Comparison of ENCODE assay signal across 7 cellular contexts in the genomic region with DNA sequence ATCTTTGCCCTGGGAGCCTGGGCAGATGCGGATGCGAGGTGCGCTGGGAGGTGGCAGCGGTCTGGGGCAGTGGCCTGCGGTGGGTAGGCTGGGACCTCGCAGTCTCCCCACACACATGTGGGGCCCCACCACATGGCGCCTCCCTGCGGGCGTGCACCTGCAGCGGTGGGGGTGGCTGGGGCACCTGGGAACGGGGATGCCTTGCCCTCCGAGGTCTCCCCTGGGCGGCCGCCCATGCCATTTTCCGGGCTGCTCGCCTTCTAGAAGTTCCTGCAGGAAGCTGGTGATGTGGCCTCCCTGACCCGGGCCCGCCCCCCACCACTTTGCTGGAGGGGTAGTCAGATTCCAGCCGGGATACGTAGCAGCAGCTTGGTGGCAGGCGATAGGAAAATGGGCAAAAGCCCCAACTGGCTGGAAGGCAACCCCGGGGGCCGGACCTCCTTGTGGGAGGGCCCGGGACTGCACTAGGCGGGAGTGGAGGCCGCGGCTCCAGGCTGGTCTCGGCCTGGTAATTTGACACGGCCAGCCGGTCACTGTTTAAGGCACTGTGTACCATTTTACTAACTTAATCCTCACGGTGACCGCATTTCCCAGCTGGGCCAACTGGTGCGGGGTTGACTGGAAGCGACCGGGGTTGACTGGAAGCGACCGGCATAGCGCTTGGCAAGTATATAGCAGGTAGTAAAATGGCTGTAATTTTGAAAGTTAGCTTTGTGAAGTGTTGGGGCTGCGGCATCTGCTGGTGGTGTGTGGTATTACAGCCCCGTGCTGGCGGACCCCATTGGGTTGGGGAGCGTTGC. TPM values are rescaled to one million over a fixed set of nuclear protein-coding genes. Genes with fewer than 3 reads are reported as not detected.
DNase-seq lines count a peak whose midpoint lies in the region; ATAC-seq and TF ChIP-seq lines count a peak whose summit lies in the region.

No MANE protein-coding gene starts in this region.

- in situ Hi-C loops in G401 (cut with HindIII; ENCODE audit: low sequenced_read_pairs): no loop called here

- no peak for ATAC-seq in GM21390 (IDR thresholded peaks at IDR 0.05; ENCODE audit: unreplicated experiment)

- CTCF ChIA-PET in GM10248 (lab: Yijun Ruan, JAX): interaction anchor here (0.9 to 5.0 kb wide), 31 partner anchors 9 to 1086 kb away, joined by 3 to 56 read pairs (median 4); partner anchors contain the start of gene UBE2Z

- peak; percentile 62 for DNase-seq in GM10248 (ENCODE audit: extremely low spot score)
- peak; percentile 14 for DNase-seq in M059J (ENCODE audit: low read depth)
- DNase-seq in activated CD4-positive, alpha-beta T cell treated with anti-CD3 and anti-CD28 coated beads, Interleukin-2, amount 50 U/mL, for 1 hour: peak; percentile 18
- DNase-seq in fibroblast of the aortic adventitia (ENCODE audit: low read depth): peak; percentile 69
- peak; percentile 15 for DNase-seq in pulmonary artery endothelial cell (ENCODE audit: low read depth, low spot score)
- no peak for DNase-seq in G401 (ENCODE audit: low spot score)

- POLR2A ChIA-PET in GM10248 (lab: Yijun Ruan, JAX): interaction anchor here (0.6 kb wide), 1 partner anchor 202 kb away, joined by 10 read pairs; no protein-coding TSS in a partner anchor

- TF ChIP-seq CTCF in GM10248 (IDR thresholded peaks at IDR 0.05; ENCODE audit: control extremely low read depth, extremely low read depth, low read depth, missing control alignments) (peak; percentile 70), fibroblast of the aortic adventitia (IDR thresholded peaks at IDR 0.05; ENCODE audit: insufficient read depth, low read length) (peak; percentile 94)

- H3K4me3 ChIP-seq in fibroblast of the aortic adventitia (ENCODE audit: low read depth, low read length): peak overlapping the region; percentile 54

RNA-seq across cellular contexts. Expression of gene IGF2BP1, which starts 38.5 kb away (rescaled TPM):
- total RNA-seq in M059J (2014; rRNA removed; shearing (Covaris generic)): 0.22 and 1.6 TPM in 2 replicates
- total RNA-seq in fibroblast of the aortic adventitia (ENCODE audit: low replicate concordance) (0.49 and 5.0 TPM in 2 replicates), pulmonary artery endothelial cell (0.21 and 0.40 TPM in 2 replicates)
- total RNA-seq in G401 (2014; rRNA removed; shearing (Covaris generic)): 63.0 and 86.2 TPM in 2 replicates

Comparison
In these comparisons a context has a peak if more than half of its experiments do, and no peak if none do; other contexts are left out.
1. RNA of gene IGF2BP1, which starts 38.5 kb away (total RNA-seq): 63.0 to 86.2 TPM in G401; 0.49 to 5.0 TPM in fibroblast of the aortic adventitia, 0.22 to 1.6 TPM in M059J and 0.21 to 0.40 TPM in pulmonary artery endothelial cell; every median in the first group is over 10 times any median in the second.